18 cellular contexts compared by ENCODE assay signal in genomic region chr17:83036666-83037065, GRCh38.
"Had no signal": no experiment of that assay in that cellular context is flagged by ENCODE, and none has a peak within 500 bp of the region (broad histone marks: within the 10 kb centered on the region; RNA-seq: fewer than 3 reads in every experiment).

No MANE protein-coding gene starts in this region.

- H3K9me3 Mint-ChIP-seq: natural killer cell treated with Interleukin-12 subunit alpha and Interleukin-12 subunit beta and Interleukin-15 and Interleukin-18, amount 100 ng/mL, for 72 hours had no signal

- DNase-seq: activated CD4-positive, alpha-beta T cell treated with anti-CD3 and anti-CD28 coated beads for 48 hours; activated CD4-positive, CD25-positive, alpha-beta regulatory T cell; activated CD8-positive, alpha-beta T cell treated with anti-CD3 and anti-CD28 coated beads for 36 hours; activated naive CD4-positive, alpha-beta T cell treated with anti-CD3 and anti-CD28 coated beads, Interleukin-2, amount 10 ng/mL, durations not matched to agents 7 days and 5 days; amygdala; cerebellar nuclear complex; cortex of kidney; erythroblast; foreskin melanocyte; immature natural killer cell; occipital lobe; stimulated activated CD4-positive, alpha-beta T cell treated with anti-CD3 and anti-CD28 coated beads, Interleukin-12 subunit alpha, Interleukin-12 subunit beta, amount 100 ng/mL, for 4 hours; stimulated activated CD4-positive, alpha-beta T cell treated with anti-CD3 and anti-CD28 coated beads, Interleukin-4, amount 100 ng/mL, for 4 hours; stimulated activated naive CD8-positive, alpha-beta T cell treated with anti-CD3 and anti-CD28 coated beads, Interleukin-15, Interleukin-2, amounts not matched to agents 100 U/mL and 50 U/mL, for 24 hours had no signal

- H3K27me3 Mint-ChIP-seq: activated CD8-positive, alpha-beta T cell treated with anti-CD3 and anti-CD28 coated beads for 36 hours; activated naive CD4-positive, alpha-beta T cell treated with anti-CD3 and anti-CD28 coated beads, Interleukin-2, amount 10 ng/mL, durations not matched to agents 7 days and 5 days; natural killer cell treated with Interleukin-12 subunit alpha and Interleukin-12 subunit beta and Interleukin-15 and Interleukin-18, amount 100 ng/mL, for 72 hours had no signal

- H3K27ac Mint-ChIP-seq: activated CD8-positive, alpha-beta T cell treated with anti-CD3 and anti-CD28 coated beads for 36 hours; activated naive CD4-positive, alpha-beta T cell treated with anti-CD3 and anti-CD28 coated beads, Interleukin-2, amount 10 ng/mL, durations not matched to agents 7 days and 5 days; natural killer cell treated with Interleukin-12 subunit alpha and Interleukin-12 subunit beta and Interleukin-15 and Interleukin-18, amount 100 ng/mL, for 72 hours; T-helper 1 cell treated with Interleukin-12 subunit alpha and Interleukin-12 subunit beta and Interleukin-4 antibody, amounts not matched to agents 30 μg/mL and 1 μg/mL, for 36 hours had no signal

- H2AFZ ChIP-seq: hepatocyte had no signal

- H3K4me2 ChIP-seq: hepatocyte had no signal

- H3K4me1 Mint-ChIP-seq: activated naive CD4-positive, alpha-beta T cell treated with anti-CD3 and anti-CD28 coated beads, Interleukin-2, amount 10 ng/mL, durations not matched to agents 7 days and 5 days; immature natural killer cell had no signal

- H3K27ac ChIP-seq: hepatocyte, prostate gland had no signal

- ATAC-seq: activated CD8-positive, alpha-beta T cell treated with anti-CD3 and anti-CD28 coated beads for 36 hours; natural killer cell treated with Interleukin-12 subunit alpha and Interleukin-12 subunit beta and Interleukin-15 and Interleukin-18, amount 100 ng/mL, for 72 hours; stimulated activated naive CD8-positive, alpha-beta T cell treated with anti-CD3 and anti-CD28 coated beads, Interleukin-15, Interleukin-2, amounts not matched to agents 100 U/mL and 50 U/mL, for 24 hours had no signal

- H3K79me2 ChIP-seq: hepatocyte had no signal

- H3K4me3 ChIP-seq: hepatocyte, prostate gland had no signal

- H3K27me3 ChIP-seq: hepatocyte had no signal

- H3K4me1 ChIP-seq: prostate gland had no signal

- H3K9me3 ChIP-seq: prostate gland had no signal

- H3K4me3 Mint-ChIP-seq: activated CD8-positive, alpha-beta T cell treated with anti-CD3 and anti-CD28 coated beads for 36 hours; activated naive CD4-positive, alpha-beta T cell treated with anti-CD3 and anti-CD28 coated beads, Interleukin-2, amount 10 ng/mL, durations not matched to agents 7 days and 5 days; immature natural killer cell; natural killer cell treated with Interleukin-12 subunit alpha and Interleukin-12 subunit beta and Interleukin-15 and Interleukin-18, amount 100 ng/mL, for 72 hours; T-helper 1 cell treated with Interleukin-12 subunit alpha and Interleukin-12 subunit beta and Interleukin-4 antibody, amounts not matched to agents 30 μg/mL and 1 μg/mL, for 36 hours had no signal

- H3K36me3 ChIP-seq: prostate gland had no signal
